ENCODE assay signal across 8 cellular contexts in the genomic region with DNA sequence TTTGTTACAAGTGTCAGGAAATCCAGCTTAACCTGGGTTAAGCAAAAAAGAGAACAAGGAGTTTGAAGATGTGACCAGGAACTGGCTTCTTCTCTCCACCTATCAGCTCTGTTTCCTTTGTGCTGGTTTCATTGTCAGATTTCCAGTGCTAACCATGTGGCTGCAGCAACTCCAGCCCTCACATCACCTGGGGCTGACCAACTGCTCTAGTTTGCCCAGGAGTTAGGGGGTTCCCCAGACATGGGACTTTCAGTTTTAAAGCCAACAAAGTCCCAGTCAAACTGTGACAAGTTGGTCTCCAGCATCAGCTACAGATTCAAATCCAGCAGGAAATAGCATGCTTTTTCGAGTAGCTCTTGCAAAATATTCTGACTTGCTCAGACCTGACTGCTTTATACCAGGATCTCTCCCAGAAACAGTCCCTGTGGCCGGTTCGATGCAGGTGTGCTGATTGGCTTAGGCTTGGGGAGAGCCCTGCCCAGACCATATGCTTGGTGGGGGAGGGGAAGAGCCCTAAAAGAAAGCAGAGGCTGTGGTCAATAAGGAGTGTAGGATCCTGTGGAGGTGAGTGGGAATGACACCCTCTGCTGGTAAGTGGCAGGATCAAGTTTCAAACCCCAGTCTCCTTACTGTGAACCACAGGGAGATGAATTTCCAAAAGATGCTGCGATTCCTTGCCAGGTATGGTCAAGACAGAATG. TPM values are rescaled to one million over a fixed set of nuclear protein-coding genes. Genes with fewer than 3 reads are reported as not detected.
A peak's percentile ranks its signal among the peaks of the same experiment; 100 is the strongest.
DNase-seq lines count a peak whose midpoint lies in the region; ATAC-seq and TF ChIP-seq lines count a peak whose summit lies in the region.

No MANE protein-coding gene starts in this region.

- peak; percentile 37 for DNase-seq in Caki2 (ENCODE audit: low read depth)
- peak; percentile 4 for DNase-seq in GM19240 (ENCODE audit: insufficient read length, low spot score)
- DNase-seq in Panc1 (ENCODE audit: low read depth, low spot score): peak; percentile 10
- DNase-seq in superior temporal gyrus (ENCODE audit: extremely low spot score): peak; percentile 42
- no peak for DNase-seq in NCI-H446 treated with DMSO at 0.1 percent for 48 hours (lab: John Stamatoyannopoulos, UW)
- no peak for DNase-seq in cerebellum (ENCODE audit: low spot score)

- CTCF ChIA-PET in Panc1 (lab: Charles Lee): no interaction called here

- BruUV-seq in Panc1 (replicated peaks; lab: Mats Ljungman, UMichigan): no TSS peak

- H3K4me1 ChIP-seq in Panc1 (ENCODE audit: control insufficient read depth, insufficient read depth, low read length) (no peaks in the 10 kb centered on the region), gastroesophageal sphincter (peaks cover 13 to 42% (median 18%) of the 10 kb centered on the region in 3 donors)

- in situ Hi-C loops in Caki2 (cut with HindIII; ENCODE audit: low pct_unique_long_range_greater_than_20kb, low sequenced_read_pairs) (no loop called here), Panc1 (cut with HindIII; ENCODE audit: low pct_unique_long_range_greater_than_20kb, low sequenced_read_pairs) (no loop called here)

- H3K9me3 ChIP-seq in Panc1 (ENCODE audit: control insufficient read depth, insufficient read depth, low read depth, low read length) (no peaks in the 10 kb centered on the region), gastroesophageal sphincter (no peaks in the 10 kb centered on the region)

- H3K27ac ChIP-seq in Panc1 (ENCODE audit: low read length) (no peak overlapping the region), gastroesophageal sphincter (peak overlapping the region in 3 of 4 donors; percentile 63 to 77 (median 75))

- TF ChIP-seq POLR2A in gastroesophageal sphincter (IDR thresholded peaks at IDR 0.05): no peak

- no peak for TF ChIP-seq EP300 in gastroesophageal sphincter (IDR thresholded peaks at IDR 0.05)

- H3K4me3 ChIP-seq in Panc1 (ENCODE audit: low read depth in 2 of 2, low read length in 2 of 2) (no peak overlapping the region), gastroesophageal sphincter (no peak overlapping the region)

- peak; percentile 65 for ATAC-seq in HG03159 (IDR thresholded peaks at IDR 0.05; ENCODE audit: unreplicated experiment)
- ATAC-seq in Panc1: peak; percentile 84
- ATAC-seq in gastroesophageal sphincter: peak; percentile 13

- H3K36me3 ChIP-seq in Panc1 (ENCODE audit: control insufficient read depth, insufficient read depth, low read length): no peaks in the 10 kb centered on the region
- no peaks in the 10 kb centered on the region for H3K36me3 ChIP-seq in gastroesophageal sphincter

- POLR2A ChIA-PET in Panc1 (lab: Charles Lee): no interaction called here

- 60 to 74% methylated on average over 3 to 4 of the region's 4 CpGs for WGBS in gastroesophageal sphincter (ENCODE audit: low coverage in 1 of 2), 2 donors

- peak; percentile 76 for TF ChIP-seq CTCF in Panc1 (IDR thresholded peaks at IDR 0.05)
- TF ChIP-seq CTCF in gastroesophageal sphincter (IDR thresholded peaks at IDR 0.05): peak; percentile 30 to 66 (median 36)

- H3K27me3 ChIP-seq in Panc1 (ENCODE audit: control insufficient read depth, insufficient read depth, low read length): no peaks in the 10 kb centered on the region
- no peaks in the 10 kb centered on the region for H3K27me3 ChIP-seq in gastroesophageal sphincter

- intact Hi-C loops in Panc1 (cut with micrococcal nuclease; ENCODE audit: unreplicated experiment): loop anchor here (2.0 kb wide), 1 partner anchor 129 kb away; no protein-coding TSS in a partner anchor

RNA-seq across cellular contexts. Expression of gene KCNE4, which starts 49.5 kb away (rescaled TPM):
- total RNA-seq in Caki2 (2014; rRNA removed; shearing (Covaris generic); ENCODE audit: low replicate concordance): not detected in 2 replicates
- 0.21 TPM for total RNA-seq in Panc1 (2021; ENCODE audit: unreplicated experiment)
- polyA plus RNA-seq in Panc1 (2012; ENCODE audit: insufficient read length): 0.19 TPM
- total RNA-seq in gastroesophageal sphincter: 10 to 100 TPM; 13.0 to 24.8 (median 20.0) TPM
- 1.5 TPM for total RNA-seq in cerebellum

Comparison
In these comparisons a context has a peak if more than half of its experiments do, and no peak if none do; other contexts are left out.
1. DNase-seq: peak in Caki2 (single experiment), GM19240 (single experiment), Panc1 (single experiment) and superior temporal gyrus (single experiment); none in NCI-H446 treated with DMSO at 0.1 percent for 48 hours (single experiment) and cerebellum (single experiment).
2. ATAC-seq: peak in every context shown above with its lines; median percentile 84 in Panc1; 65 in HG03159; 13 in gastroesophageal sphincter.